In the genomic region with DNA sequence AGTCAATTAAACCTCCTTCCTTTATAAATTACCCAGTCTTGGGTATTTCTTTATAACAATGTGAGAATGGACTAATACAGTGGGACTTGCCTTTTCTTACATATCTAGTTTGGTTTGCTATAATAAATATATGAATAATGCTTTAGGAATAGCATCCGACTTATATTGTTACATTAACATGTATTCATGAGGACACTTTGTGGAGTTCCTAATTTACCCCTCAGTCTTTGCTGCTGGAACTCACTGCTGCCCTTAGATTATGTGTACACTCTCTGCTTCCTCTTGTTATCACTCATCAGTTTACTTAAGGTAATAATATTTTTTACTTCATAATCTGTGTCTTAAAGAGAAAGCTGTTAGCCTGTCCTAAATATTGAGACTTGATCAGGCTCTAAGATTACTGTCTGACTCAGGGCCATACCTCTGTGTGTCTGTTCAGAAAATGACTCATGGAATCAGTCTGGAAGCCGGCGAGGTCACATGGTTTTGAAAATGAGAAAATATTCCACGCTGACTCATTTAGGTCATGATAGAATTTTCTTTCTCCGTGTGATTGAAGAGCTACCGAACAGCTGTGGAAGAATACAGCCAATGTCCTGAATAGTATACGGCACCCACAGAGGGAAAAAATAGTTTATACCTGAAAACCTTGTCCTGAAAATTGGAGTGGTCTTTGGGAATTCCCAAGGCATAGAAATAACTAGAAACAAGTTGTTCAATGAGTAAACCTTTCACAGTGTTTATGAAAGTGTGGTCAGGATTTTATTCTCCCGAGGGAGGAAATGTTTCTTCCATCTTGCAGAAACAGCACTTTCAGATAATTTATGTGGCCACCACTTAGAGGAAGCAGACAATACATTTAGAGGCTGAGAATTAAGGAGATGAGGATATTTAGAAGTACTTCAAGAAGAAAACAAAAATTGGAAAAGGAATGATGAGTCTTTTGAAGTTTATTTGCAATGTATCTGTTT, we compare ENCODE assay signal across 9 cellular contexts.
DNase-seq lines count a peak whose midpoint lies in the region; ATAC-seq and FAIRE-seq lines count a peak whose summit lies in the region.
"Had no signal": no experiment of that assay in that cellular context is flagged by ENCODE, and none has a peak within 500 bp of the region (broad histone marks: within the 10 kb centered on the region; RNA-seq: fewer than 3 reads in every experiment).

No MANE protein-coding gene starts in this region.

- H3K27ac ChIP-seq in neuronal stem cell (replicated peaks; ENCODE audit: low read length) (no peak overlapping the region), Karpas-422 (ENCODE audit: low read length) (no peak overlapping the region)
- H3K27ac ChIP-seq: C4-2B had no signal

- H3K27me3 ChIP-seq in neuronal stem cell (ENCODE audit: control insufficient read depth in 3 of 3, insufficient read depth in 3 of 3, low read depth in 1 of 3, low read length in 3 of 3) = no peaks in the 10 kb centered on the region
- no peaks in the 10 kb centered on the region for H3K27me3 ChIP-seq in Karpas-422 (ENCODE audit: low read length)

- H3K79me2 ChIP-seq in Karpas-422 (ENCODE audit: low read length) = no peaks in the 10 kb centered on the region

- peak; percentile 87 for ATAC-seq in HG02840 (IDR thresholded peaks at IDR 0.05; ENCODE audit: low FRiP score, unreplicated experiment)

- H3K4me1 ChIP-seq in neuronal stem cell (ENCODE audit: control insufficient read depth in 2 of 2, insufficient read depth in 1 of 2, low read depth in 1 of 2, low read length in 2 of 2) (peaks cover 2% of the 10 kb centered on the region in 2 donors), Karpas-422 (ENCODE audit: low read length) (no peaks in the 10 kb centered on the region)

- peak; percentile 96 for FAIRE-seq in RCC 7860 (lab: Jason Lieb, UNC)

- no peak overlapping the region for H3K23ac ChIP-seq in neuronal stem cell (ENCODE audit: low read depth, low read length, poor library complexity)

- no peaks in the 10 kb centered on the region for H3K36me3 ChIP-seq in neuronal stem cell (replicated peaks in 1 of 2; ENCODE audit: control insufficient read depth in 2 of 2, insufficient read depth in 2 of 2, low read length in 2 of 2)
- H3K36me3 ChIP-seq in Karpas-422 (ENCODE audit: insufficient read depth, low read length) = no peaks in the 10 kb centered on the region

- H3K9me2 ChIP-seq in Karpas-422 (replicated peaks; ENCODE audit: insufficient read depth, low read length) = no peaks in the 10 kb centered on the region

- no peak overlapping the region for H2BK120ac ChIP-seq in neuronal stem cell (ENCODE audit: low read depth, low read length)

- no peaks in the 10 kb centered on the region for H3K79me1 ChIP-seq in neuronal stem cell (ENCODE audit: low read depth, low read length)

- WGBS in neuronal stem cell (ENCODE audit: extremely low coverage in 2 of 2, insufficient read length in 2 of 2, insufficient replicate concordance in 1 of 2), 2 donors = no CpG with 5 or more reads among the region's 8 CpGs

- no peak overlapping the region for H3K4me3 ChIP-seq in neuronal stem cell (ENCODE audit: low read length in 2 of 2)
- no peak overlapping the region for H3K4me3 ChIP-seq in Karpas-422 (ENCODE audit: low read length)

- H3K18ac ChIP-seq in neuronal stem cell (ENCODE audit: low read length) = no peak overlapping the region

- no peak overlapping the region for H2BK15ac ChIP-seq in neuronal stem cell (ENCODE audit: low read length)

- no peak overlapping the region for H2BK5ac ChIP-seq in neuronal stem cell (ENCODE audit: low read length)

- no peak overlapping the region for H4K8ac ChIP-seq in neuronal stem cell (ENCODE audit: low read depth, low read length)

- no peak overlapping the region for H2AK5ac ChIP-seq in neuronal stem cell (ENCODE audit: low read depth, low read length)

- no peak overlapping the region for H3K4ac ChIP-seq in neuronal stem cell (ENCODE audit: low read length)

- H2BK12ac ChIP-seq in neuronal stem cell (ENCODE audit: low read length) = no peak overlapping the region

- peak; percentile 28 for DNase-seq in SIG-M5 treated with dmso at 0.1 percent for 504 hours (lab: John Stamatoyannopoulos, UW; ENCODE audit: unreplicated experiment)
- DNase-seq in SIG-M5 (lab: John Stamatoyannopoulos, UW) = no peak
- DNase-seq in RCC 7860 (ENCODE audit: low spot score) = peak; percentile 81
- DNase-seq in dermis blood vessel endothelial cell = peak; percentile 96
- no peak for DNase-seq in neuronal stem cell (ENCODE audit: low spot score)
- no peak for DNase-seq in effector CD8-positive, alpha-beta T cell (lab: John Stamatoyannopoulos, UW)
- DNase-seq in Karpas-422 = no peak

- H2AFZ ChIP-seq in neuronal stem cell (ENCODE audit: low read length) (peak overlapping the region; percentile 68), Karpas-422 (ENCODE audit: low read length) (no peak overlapping the region)

- H3K9ac ChIP-seq in neuronal stem cell (ENCODE audit: low read depth, low read length, poor library complexity) (no peak overlapping the region), Karpas-422 (ENCODE audit: low read length) (no peak overlapping the region)

- no peaks in the 10 kb centered on the region for H4K20me1 ChIP-seq in Karpas-422 (ENCODE audit: insufficient read depth, low read depth, low read length)

- H4K91ac ChIP-seq in neuronal stem cell (ENCODE audit: low read depth, low read length, poor library complexity) = no peak overlapping the region

- no peaks in the 10 kb centered on the region for H3K9me3 ChIP-seq in neuronal stem cell (replicated peaks in 1 of 2; ENCODE audit: control insufficient read depth in 2 of 2, insufficient read depth in 1 of 2, low read depth in 1 of 2, low read length in 2 of 2)
- peaks cover 17% of the 10 kb centered on the region; the same call in 1 of the 2 replicates for H3K9me3 ChIP-seq in Karpas-422 (ENCODE audit: low read length)

- H3K4me2 ChIP-seq in neuronal stem cell (ENCODE audit: insufficient read depth, low read length, poor library complexity, severe bottlenecking) = no peak overlapping the region
- no peak overlapping the region for H3K4me2 ChIP-seq in Karpas-422 (ENCODE audit: low read depth, low read length, poor library complexity, severe bottlenecking)

- no peak overlapping the region for H3K14ac ChIP-seq in neuronal stem cell (ENCODE audit: low read length)

Comparison
In these comparisons a context has a peak if more than half of its experiments do, and no peak if none do; other contexts are left out.
1. DNase-seq: peak in SIG-M5 treated with dmso at 0.1 percent for 504 hours (single experiment), RCC 7860 (single experiment) and dermis blood vessel endothelial cell (single experiment); none in SIG-M5 (single experiment), neuronal stem cell (single experiment), effector CD8-positive, alpha-beta T cell (single experiment) and Karpas-422 (single experiment).